In the genomic region with DNA sequence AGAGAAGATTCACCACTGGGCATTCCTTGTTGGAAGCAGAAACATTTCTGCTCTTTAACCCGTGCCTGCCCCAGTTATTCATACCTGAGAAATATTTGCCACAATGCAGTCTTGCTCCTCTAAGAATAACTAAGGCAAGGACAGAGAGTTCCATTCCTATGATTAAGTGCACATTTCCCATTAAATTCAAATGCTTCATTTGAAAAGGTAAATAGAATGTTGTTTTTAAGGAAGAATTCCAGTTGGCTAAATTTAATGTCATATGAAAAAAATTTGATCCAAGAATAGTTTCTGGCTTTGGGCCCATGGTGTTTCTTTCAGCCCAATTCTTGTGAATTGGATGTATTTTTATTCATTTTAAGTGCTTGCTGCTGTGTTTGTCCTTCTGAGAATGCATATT, we compare ENCODE assay signal across 15 cellular contexts.
A peak's percentile ranks its signal among the peaks of the same experiment; 100 is the strongest.
DNase-seq lines count a peak whose midpoint lies in the region; ATAC-seq and TF ChIP-seq lines count a peak whose summit lies in the region.
"Had no signal": no experiment of that assay in that cellular context is flagged by ENCODE, and none has a peak within 500 bp of the region (broad histone marks: within the 10 kb centered on the region; RNA-seq: fewer than 3 reads in every experiment).

No MANE protein-coding gene starts in this region.

- H3K27me3 Mint-ChIP-seq in activated naive CD4-positive, alpha-beta T cell treated with anti-CD3 and anti-CD28 coated beads, Interleukin-2, amount 10 ng/mL, durations not matched to agents 7 days and 5 days, result no peaks in the 10 kb centered on the region
- H3K27me3 Mint-ChIP-seq: activated T-cell treated with anti-CD3 and anti-CD28 coated beads, Interleukin-2, amount 50 U/mL, for 24 hours had no signal

- peak overlapping the region in 3 of 4 donors; percentile 28 to 57 (median 50) for H3K27ac ChIP-seq in gastrocnemius medialis
- peak overlapping the region in 1 of 4 donors; percentile 18 for H3K27ac ChIP-seq in Peyer's patch

- no peaks in the 10 kb centered on the region for H3K4me1 Mint-ChIP-seq in activated naive CD4-positive, alpha-beta T cell treated with anti-CD3 and anti-CD28 coated beads, Interleukin-2, amount 10 ng/mL, durations not matched to agents 7 days and 5 days

- ATAC-seq in gastrocnemius medialis (no peak), GM18511 (IDR thresholded peaks at IDR 0.05; ENCODE audit: unreplicated experiment) (no peak)

- TF ChIP-seq POLR2A in gastrocnemius medialis (IDR thresholded peaks at IDR 0.05) (no peak), Peyer's patch (IDR thresholded peaks at IDR 0.05) (no peak)

- no peak overlapping the region for H3K4me3 Mint-ChIP-seq in activated naive CD4-positive, alpha-beta T cell treated with anti-CD3 and anti-CD28 coated beads, Interleukin-2, amount 10 ng/mL, durations not matched to agents 7 days and 5 days
- H3K4me3 Mint-ChIP-seq: activated T-cell treated with anti-CD3 and anti-CD28 coated beads, Interleukin-2, amount 50 U/mL, for 24 hours had no signal

- peaks cover 4% of the 10 kb centered on the region for H3K9me3 Mint-ChIP-seq in activated naive CD4-positive, alpha-beta T cell treated with anti-CD3 and anti-CD28 coated beads, Interleukin-2, amount 10 ng/mL, durations not matched to agents 7 days and 5 days

- intact Hi-C loops in gastrocnemius medialis (cut with DNase I; ENCODE audit: low total_unique reads), result no loop called here

- CTCF ChIA-PET in HEK293T (lab: Yijun Ruan, JAX), result no interaction called here
- CTCF ChIA-PET in activated naive CD4-positive, alpha-beta T cell treated with anti-CD3 and anti-CD28 coated beads, Interleukin-2, amount 10 ng/mL, durations not matched to agents 7 days and 5 days (lab: Charles Lee), result no interaction called here

- peaks cover 12% of the 10 kb centered on the region for H3K9me3 ChIP-seq in adipocyte (ENCODE audit: control insufficient read depth, low read length)
- H3K9me3 ChIP-seq in gastrocnemius medialis, result no peaks in the 10 kb centered on the region
- H3K9me3 ChIP-seq in Peyer's patch, result peaks cover 0 to 7% (median 0%) of the 10 kb centered on the region in 4 donors

- POLR2A ChIA-PET in HEK293T (lab: Yijun Ruan, JAX), result no interaction called here

- H3K4me1 ChIP-seq in adipocyte (ENCODE audit: control insufficient read depth, insufficient read depth, low read length) (peaks cover 37% of the 10 kb centered on the region), gastrocnemius medialis (peaks cover 10 to 21% of the 10 kb centered on the region in 2 donors), Peyer's patch (no peaks in the 10 kb centered on the region)

- DNase-seq in EL (peak; percentile 82), adipocyte (ENCODE audit: low read depth) (peak; percentile 63), fibroblast of the aortic adventitia (ENCODE audit: low read depth) (peak; percentile 80), gastrocnemius medialis (no peak), HEK293T (ENCODE audit: extremely low spot score) (no peak), Peyer's patch (no peak)
- no peak for DNase-seq in activated naive CD4-positive, alpha-beta T cell treated with anti-CD3 and anti-CD28 coated beads, Interleukin-2, amount 10 ng/mL, durations not matched to agents 7 days and 5 days
- DNase-seq: activated CD4-positive, alpha-beta T cell treated with anti-CD3 and anti-CD28 coated beads for 1 hour; activated T-cell treated with anti-CD3 and anti-CD28 coated beads, Interleukin-2, amount 50 U/mL, for 24 hours; AML-193; anterior cingulate cortex; NCI-H1048; occipital lobe; stimulated activated CD4-positive, alpha-beta T cell treated with anti-CD3 and anti-CD28 coated beads, Interleukin-15, amount 100 ng/mL, for 24 hours had no signal

- H3K27me3 ChIP-seq in adipocyte (replicated peaks; ENCODE audit: control insufficient read depth, insufficient read depth, low read length), result no peaks in the 10 kb centered on the region
- H3K27me3 ChIP-seq in gastrocnemius medialis, result no peaks in the 10 kb centered on the region
- no peaks in the 10 kb centered on the region for H3K27me3 ChIP-seq in Peyer's patch

- peaks cover 2% of the 10 kb centered on the region for H3K36me3 Mint-ChIP-seq in activated naive CD4-positive, alpha-beta T cell treated with anti-CD3 and anti-CD28 coated beads, Interleukin-2, amount 10 ng/mL, durations not matched to agents 7 days and 5 days

- H3K9ac ChIP-seq in adipocyte (ENCODE audit: low read length), result peak overlapping the region; percentile 51

- H3K36me3 ChIP-seq in adipocyte (ENCODE audit: control insufficient read depth, insufficient read depth, low read length, severe bottlenecking) (no peaks in the 10 kb centered on the region), gastrocnemius medialis (no peaks in the 10 kb centered on the region), Peyer's patch (no peaks in the 10 kb centered on the region)

- H3K27ac Mint-ChIP-seq in activated naive CD4-positive, alpha-beta T cell treated with anti-CD3 and anti-CD28 coated beads, Interleukin-2, amount 10 ng/mL, durations not matched to agents 7 days and 5 days, result no peak overlapping the region
- H3K27ac Mint-ChIP-seq: activated T-cell treated with anti-CD3 and anti-CD28 coated beads, Interleukin-2, amount 50 U/mL, for 24 hours had no signal

- H3K4me3 ChIP-seq in adipocyte (ENCODE audit: low read length) (peak overlapping the region; percentile 22), fibroblast of the aortic adventitia (ENCODE audit: low read depth, low read length) (no peak overlapping the region), gastrocnemius medialis (no peak overlapping the region), Peyer's patch (no peak overlapping the region)

- TF ChIP-seq CTCF in fibroblast of the aortic adventitia (IDR thresholded peaks at IDR 0.05; ENCODE audit: insufficient read depth, low read length) (no peak), gastrocnemius medialis (IDR thresholded peaks at IDR 0.05 in 4 of 5, conservative IDR thresholded peaks at IDR 0.05 in 1 of 5) (no peak), Peyer's patch (IDR thresholded peaks at IDR 0.05) (no peak)

- in situ Hi-C loops in gastrocnemius medialis (cut with MboI; ENCODE audit: low sequenced_read_pairs in 4 of 4), result no loop called here

TF ChIP-seq in HEK293T, 16 proteins besides CTCF, POLR2A, EP300 and RAD21:
- TF ChIP-seq HDGF (IDR thresholded peaks at IDR 0.05; ENCODE audit: borderline replicate concordance) (no peak), L3MBTL2 (conservative IDR thresholded peaks at IDR 0.05) (no peak), SP1 (IDR thresholded peaks at IDR 0.05) (no peak), FOXK2 (IDR thresholded peaks at IDR 0.05) (no peak), NFRKB (IDR thresholded peaks at IDR 0.05) (no peak), ZNF384 (IDR thresholded peaks at IDR 0.05) (no peak), FOXM1 (IDR thresholded peaks at IDR 0.05; ENCODE audit: borderline replicate concordance) (no peak), LEF1 (IDR thresholded peaks at IDR 0.05; ENCODE audit: borderline replicate concordance) (no peak), ELF4 (IDR thresholded peaks at IDR 0.05) (no peak), FOXA1 (IDR thresholded peaks at IDR 0.05) (no peak), CTBP1 (IDR thresholded peaks at IDR 0.05; ENCODE audit: borderline replicate concordance) (no peak), BHLHE40 (IDR thresholded peaks at IDR 0.05; ENCODE audit: borderline replicate concordance) (no peak), TARDBP (IDR thresholded peaks at IDR 0.05) (no peak), SUZ12 (IDR thresholded peaks at IDR 0.05) (no peak), ARNT (IDR thresholded peaks at IDR 0.05) (no peak)
- TF ChIP-seq, protein P1, sequence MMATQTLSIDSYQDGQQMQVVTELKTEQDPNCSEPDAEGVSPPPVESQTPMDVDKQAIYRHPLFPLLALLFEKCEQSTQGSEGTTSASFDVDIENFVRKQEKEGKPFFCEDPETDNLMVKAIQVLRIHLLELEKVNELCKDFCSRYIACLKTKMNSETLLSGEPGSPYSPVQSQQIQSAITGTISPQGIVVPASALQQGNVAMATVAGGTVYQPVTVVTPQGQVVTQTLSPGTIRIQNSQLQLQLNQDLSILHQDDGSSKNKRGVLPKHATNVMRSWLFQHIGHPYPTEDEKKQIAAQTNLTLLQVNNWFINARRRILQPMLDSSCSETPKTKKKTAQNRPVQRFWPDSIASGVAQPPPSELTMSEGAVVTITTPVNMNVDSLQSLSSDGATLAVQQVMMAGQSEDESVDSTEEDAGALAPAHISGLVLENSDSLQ (IDR thresholded peaks at IDR 0.05), result no peak

Comparison
In these comparisons a context has a peak if more than half of its experiments do, and no peak if none do; other contexts are left out.
1. DNase-seq: peak in EL (single experiment), adipocyte (single experiment) and fibroblast of the aortic adventitia (single experiment); none in gastrocnemius medialis (0 of 2), HEK293T (single experiment), activated naive CD4-positive, alpha-beta T cell treated with anti-CD3 and anti-CD28 coated beads, Interleukin-2, amount 10 ng/mL, durations not matched to agents 7 days and 5 days (single experiment) and Peyer's patch (0 of 3).